ENCODE assay signal across 7 cellular contexts in genomic region chr13:106529415-106530208, GRCh38. TPM values are rescaled to one million over a fixed set of nuclear protein-coding genes. Genes with fewer than 3 reads are reported as not detected.
A peak's percentile ranks its signal among the peaks of the same experiment; 100 is the strongest.
DNase-seq lines count a peak whose midpoint lies in the region; ATAC-seq and TF ChIP-seq lines count a peak whose summit lies in the region.

No MANE protein-coding gene starts in this region.

- H3K27ac ChIP-seq in PC-3 (ENCODE audit: low read length) (peak overlapping the region; percentile 43), ectodermal cell (ENCODE audit: insufficient read depth, low read depth, low read length, poor library complexity, severe bottlenecking) (peak overlapping the region; percentile 79), mucosa of rectum (ENCODE audit: low read depth in 2 of 2, low read length in 2 of 2) (peak overlapping the region; percentile 57 to 70), aorta (ENCODE audit: low read depth in 1 of 2, low read length in 2 of 2) (peak overlapping the region; percentile 45 to 61)

- peaks cover 24% of the 10 kb centered on the region for H3K4me1 ChIP-seq in PC-3 (ENCODE audit: insufficient read depth, low read length)
- peaks cover 46% of the 10 kb centered on the region for H3K4me1 ChIP-seq in ectodermal cell (ENCODE audit: control insufficient read depth, insufficient read depth, low read length)
- peaks cover 7 to 42% of the 10 kb centered on the region in 2 donors for H3K4me1 ChIP-seq in mucosa of rectum (ENCODE audit: control insufficient read depth in 2 of 2, insufficient read depth in 2 of 2, low read length in 2 of 2)
- H3K4me1 ChIP-seq in aorta (ENCODE audit: control insufficient read depth in 1 of 2, insufficient read depth in 2 of 2, low read length in 2 of 2), result no peaks in the 10 kb centered on the region

- peaks cover 38% of the 10 kb centered on the region for H4K20me1 ChIP-seq in PC-3 (ENCODE audit: low read length)

- no peaks in the 10 kb centered on the region for H3F3A ChIP-seq in PC-3 (ENCODE audit: low read length, unreplicated experiment)

- H3K79me2 ChIP-seq in PC-3 (ENCODE audit: low read length), result peaks cover 98% of the 10 kb centered on the region

- POLR2A ChIA-PET in PC-3 (lab: Charles Lee; ENCODE audit: unreplicated experiment), result no interaction called here

- no peak for DNase-seq in PC-3
- no peak for DNase-seq in aorta
- DNase-seq in DMS53 treated with DMSO at 0.1 percent for 48 hours (lab: John Stamatoyannopoulos, UW; ENCODE audit: unreplicated experiment), result no peak
- no peak for DNase-seq in DMS153 treated with DMSO at 0.1 percent for 48 hours (lab: John Stamatoyannopoulos, UW; ENCODE audit: unreplicated experiment)

- no peaks in the 10 kb centered on the region for H3K9me2 ChIP-seq in PC-3 (replicated peaks; ENCODE audit: low read length)

- ATAC-seq in PC-3 (no peak), aorta (ENCODE audit: low FRiP score) (no peak), GM21619 (IDR thresholded peaks at IDR 0.05; ENCODE audit: unreplicated experiment) (no peak)

- H3K36me3 ChIP-seq in PC-3 (ENCODE audit: low read depth, low read length), result 0 out of 2 replicates have a peak, but pooled peaks cover 3% of the 10 kb centered on the region
- H3K36me3 ChIP-seq in ectodermal cell (ENCODE audit: control insufficient read depth, insufficient read depth, low read length), result no peaks in the 10 kb centered on the region
- H3K36me3 ChIP-seq in mucosa of rectum (ENCODE audit: control insufficient read depth in 2 of 2, insufficient read depth in 2 of 2, low read length in 2 of 2), result no peaks in the 10 kb centered on the region
- H3K36me3 ChIP-seq in aorta (ENCODE audit: control insufficient read depth in 1 of 2, insufficient read depth in 2 of 2, low read length in 1 of 2), result no peaks in the 10 kb centered on the region

- H3K9me3 ChIP-seq in PC-3 (ENCODE audit: low read length), result no peaks in the 10 kb centered on the region
- H3K9me3 ChIP-seq in ectodermal cell (ENCODE audit: control insufficient read depth, low read length), result no peaks in the 10 kb centered on the region
- H3K9me3 ChIP-seq in mucosa of rectum (ENCODE audit: control insufficient read depth in 2 of 2, low read length in 2 of 2), result no peaks in the 10 kb centered on the region
- no peaks in the 10 kb centered on the region for H3K9me3 ChIP-seq in aorta (ENCODE audit: control insufficient read depth, low read length)

- intact Hi-C loops in PC-3 (cut with micrococcal nuclease) (loop anchor here (5.0 to 10.0 kb wide), 5 partner anchors 152 to 1087 kb away; no protein-coding TSS in a partner anchor), aorta (cut with DNase I) (loop anchor here (5.0 to 10.0 kb wide), 11 partner anchors 255 to 1955 kb away; no protein-coding TSS in a partner anchor)

- no peak overlapping the region for H2AFZ ChIP-seq in PC-3 (ENCODE audit: low read length)

- H3K4me2 ChIP-seq in PC-3 (ENCODE audit: low read length), result peak overlapping the region; percentile 93

- H3K9ac ChIP-seq in PC-3 (ENCODE audit: low read length) (no peak overlapping the region), mucosa of rectum (ENCODE audit: low read depth in 1 of 2, low read length in 2 of 2) (peak overlapping the region in 1 of 2 donors; percentile 97)

- H3K27me3 ChIP-seq in PC-3 (ENCODE audit: low read length) (no peaks in the 10 kb centered on the region), ectodermal cell (ENCODE audit: control insufficient read depth, insufficient read depth, low read length, poor library complexity, severe bottlenecking) (no peaks in the 10 kb centered on the region), mucosa of rectum (ENCODE audit: control insufficient read depth in 2 of 2, insufficient read depth in 2 of 2, low read length in 2 of 2) (peaks cover 0 to 5% of the 10 kb centered on the region in 2 donors), aorta (ENCODE audit: control insufficient read depth in 1 of 2, insufficient read depth in 2 of 2, low read length in 1 of 2) (no peaks in the 10 kb centered on the region)

- CTCF ChIA-PET in PC-3 (lab: Charles Lee), result no interaction called here

- BruUV-seq in PC-3 (replicated peaks; lab: Mats Ljungman, UMichigan), result no TSS peak

- WGBS in ectodermal cell, 2 experiments, result 32 to 37% methylated on average over 8 to 9 of the region's 9 CpGs
- 12 to 20% methylated on average over 9 of the region's 9 CpGs for WGBS in aorta, 2 donors

- H3K4me3 ChIP-seq in PC-3 (ENCODE audit: low read length) (peak overlapping the region; percentile 84), ectodermal cell (ENCODE audit: insufficient read depth, low read depth, low read length) (peak overlapping the region; percentile 13), mucosa of rectum (ENCODE audit: low read length in 2 of 2) (peak overlapping the region in 1 of 2 donors; percentile 8), aorta (ENCODE audit: low read length in 2 of 2) (peak overlapping the region; percentile 38 to 75)

- TF ChIP-seq CTCF in PC-3 (conservative IDR thresholded peaks at IDR 0.05; ENCODE audit: low read depth, low read length), result no peak

RNA-seq across cellular contexts. Expression of gene EFNB2, which starts 5.8 kb away (rescaled TPM):
- 16.4 and 17.5 TPM in 2 replicates for total RNA-seq in PC-3 (2014; rRNA removed)
- polyA plus RNA-seq in ectodermal cell (2013, experiment 1 of 4), result 116 TPM
- 110 TPM for polyA plus RNA-seq in ectodermal cell (2013, experiment 2 of 4)
- 92.2 TPM for polyA plus RNA-seq in ectodermal cell (2013, experiment 3 of 4)
- polyA plus RNA-seq in ectodermal cell (2013, experiment 4 of 4), result 100 TPM
- total RNA-seq in aorta, result 10 to 100 TPM; 24.8 to 35.0 TPM
- 10 to 100 TPM in 1 of 2 donors, 1 to 10 TPM in 1; 7.3 to 15.7 TPM for polyA plus RNA-seq in aorta

RNA-seq across cellular contexts. Expression of gene ARGLU1, which starts 38.3 kb away (rescaled TPM):
- total RNA-seq in PC-3 (2014; rRNA removed) (31.8 and 44.3 TPM in 2 replicates), aorta (100 to 1,000 TPM; 108 to 142 TPM)
- polyA plus RNA-seq in ectodermal cell (2013, experiment 1 of 4), result 244 TPM
- polyA plus RNA-seq in ectodermal cell (2013, experiment 2 of 4), result 234 TPM
- 236 TPM for polyA plus RNA-seq in ectodermal cell (2013, experiment 3 of 4)
- 269 TPM for polyA plus RNA-seq in ectodermal cell (2013, experiment 4 of 4)
- polyA plus RNA-seq in aorta, result 100 to 1,000 TPM in 1 of 2 donors, 10 to 100 TPM in 1; 23.2 to 178 TPM
